8 cellular contexts compared by ENCODE assay signal in the genomic region with DNA sequence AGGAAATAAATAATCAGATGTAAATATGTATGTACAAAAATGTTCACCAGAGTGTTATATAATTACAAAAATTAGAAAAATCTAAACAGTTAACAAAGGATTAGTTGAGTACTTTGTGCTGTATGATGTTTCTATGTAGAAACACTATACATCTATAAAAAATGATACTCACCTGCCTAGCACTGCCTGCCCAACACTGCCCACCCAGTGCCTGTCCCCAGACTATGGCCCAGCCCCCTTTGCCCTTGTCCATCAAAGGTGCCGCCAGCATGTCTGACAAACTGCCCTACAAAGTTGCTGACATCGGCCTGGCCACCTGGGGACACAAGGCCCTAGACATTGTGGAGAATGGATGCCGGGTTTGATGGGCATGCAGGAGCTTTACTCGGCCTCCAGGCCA.
"Had no signal": no experiment of that assay in that cellular context is flagged by ENCODE, and none has a peak within 500 bp of the region (broad histone marks: within the 10 kb centered on the region; RNA-seq: fewer than 3 reads in every experiment).

No MANE protein-coding gene starts in this region.

- ATAC-seq: GM23338 had no signal

- H3K27ac ChIP-seq: KMS-11 had no signal

- H3K4me3 ChIP-seq: GM23338 had no signal

- H2AFZ ChIP-seq: GM23338 had no signal

- H3K9ac ChIP-seq: KMS-11 had no signal

- DNase-seq: H9, HCEC 1CT, KBM-7 had no signal

- FAIRE-seq: H1, H54, HTR-8/SVneo had no signal

- H3K4me2 ChIP-seq: GM23338, KMS-11 had no signal
